ENCODE assay signal across 1 cellular context in the genomic region with DNA sequence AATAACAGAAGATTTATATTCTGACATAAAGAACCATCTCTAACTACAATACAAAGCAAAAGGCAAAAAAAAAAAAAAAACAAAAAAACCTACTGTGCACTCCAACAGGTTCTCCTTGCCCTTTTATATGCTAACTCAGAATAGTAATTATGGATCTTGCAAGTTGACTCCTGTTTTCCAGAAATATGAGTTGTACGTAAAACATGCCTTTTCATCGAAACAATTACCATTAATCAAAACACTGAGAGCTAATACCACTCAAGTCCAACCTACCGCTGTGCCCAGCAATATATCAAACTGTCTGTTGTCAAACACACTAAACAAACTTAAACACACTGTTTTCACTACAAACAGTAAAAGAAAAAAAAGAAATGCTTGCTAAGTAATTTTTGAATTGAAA.
TF ChIP-seq lines count a peak whose summit lies in the region.

No MANE protein-coding gene starts in this region.

TF ChIP-seq in GM23338, 12 proteins besides CTCF, POLR2A, EP300 and RAD21 (continued from another document):
- TF ChIP-seq, protein P1, sequence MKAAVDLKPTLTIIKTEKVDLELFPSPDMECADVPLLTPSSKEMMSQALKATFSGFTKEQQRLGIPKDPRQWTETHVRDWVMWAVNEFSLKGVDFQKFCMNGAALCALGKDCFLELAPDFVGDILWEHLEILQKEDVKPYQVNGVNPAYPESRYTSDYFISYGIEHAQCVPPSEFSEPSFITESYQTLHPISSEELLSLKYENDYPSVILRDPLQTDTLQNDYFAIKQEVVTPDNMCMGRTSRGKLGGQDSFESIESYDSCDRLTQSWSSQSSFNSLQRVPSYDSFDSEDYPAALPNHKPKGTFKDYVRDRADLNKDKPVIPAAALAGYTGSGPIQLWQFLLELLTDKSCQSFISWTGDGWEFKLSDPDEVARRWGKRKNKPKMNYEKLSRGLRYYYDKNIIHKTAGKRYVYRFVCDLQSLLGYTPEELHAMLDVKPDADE (IDR thresholded peaks at IDR 0.05): no peak
